In the genomic region with DNA sequence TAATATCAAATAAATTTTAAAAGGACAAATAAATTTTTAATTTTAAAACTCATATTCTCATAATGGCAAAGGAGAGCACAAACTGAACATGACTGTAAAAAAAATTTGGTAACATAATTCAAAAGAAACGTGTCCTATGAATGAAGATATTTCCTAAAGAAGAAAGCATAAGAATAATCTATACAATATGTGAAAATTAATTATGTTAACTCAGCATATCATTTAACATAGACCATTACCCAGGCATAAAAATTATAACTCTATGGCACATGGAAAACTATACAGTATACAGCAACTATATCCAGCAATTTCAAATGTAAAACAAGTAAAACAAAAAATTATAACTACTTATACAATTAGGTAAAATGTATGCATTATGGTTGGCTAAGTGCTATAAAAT, we compare ENCODE assay signal across 22 cellular contexts.
DNase-seq lines count a peak whose midpoint lies in the region; ATAC-seq, FAIRE-seq and TF ChIP-seq lines count a peak whose summit lies in the region.
"Had no signal": no experiment of that assay in that cellular context is flagged by ENCODE, and none has a peak within 500 bp of the region (broad histone marks: within the 10 kb centered on the region; RNA-seq: fewer than 3 reads in every experiment).

No MANE protein-coding gene starts in this region.

- H3K56ac ChIP-seq in IMR-90 (ENCODE audit: extremely low read depth, insufficient read depth, low read length): no peak overlapping the region

- no peak for TF ChIP-seq EP300 in A549 (IDR thresholded peaks at IDR 0.05)

- POLR2A ChIA-PET in A549 (lab: Yijun Ruan, JAX) (no interaction called here), IMR-90 (lab: Charles Lee; ENCODE audit: unreplicated experiment) (no interaction called here)

- no peak overlapping the region for H4K91ac ChIP-seq in IMR-90 (ENCODE audit: insufficient read depth, low read depth, low read length)

- no peaks in the 10 kb centered on the region for H3F3A ChIP-seq in GM23338 (replicated peaks; ENCODE audit: low read depth)

- FAIRE-seq in A549 (lab: Jason Lieb, UNC) (no peak), frontal cortex (lab: Jason Lieb, UNC) (peak; percentile 89)
- FAIRE-seq: D721Med, GM12892, H1 had no signal

- no peaks in the 10 kb centered on the region for H3K27me3 Mint-ChIP-seq in GM23338 (ENCODE audit: insufficient read depth, low read depth, poor library complexity)

- no peak overlapping the region for H3K4me3 ChIP-seq in A549
- no peak overlapping the region for H3K4me3 ChIP-seq in IMR-90 (ENCODE audit: insufficient read depth, low read depth, low read length)
- no peak overlapping the region for H3K4me3 ChIP-seq in left ventricle myocardium inferior
- H3K4me3 ChIP-seq in GM23338: no peak overlapping the region
- H3K4me3 ChIP-seq: BLaER1 treated with 17β-estradiol and CSF1 and Interleukin-3, amounts not matched to agents 10 nM and 100 nM had no signal

- no peak for TF ChIP-seq CTCF in A549 (IDR thresholded peaks at IDR 0.05)
- no peak for TF ChIP-seq CTCF in IMR-90 (conservative IDR thresholded peaks at IDR 0.05; ENCODE audit: low read depth, low read length)
- no peak for TF ChIP-seq CTCF in left ventricle myocardium inferior (IDR thresholded peaks at IDR 0.05; ENCODE audit: borderline replicate concordance)
- no peak for TF ChIP-seq CTCF in GM23338 (conservative IDR thresholded peaks at IDR 0.05; ENCODE audit: low read depth in 2 of 2)

- H3K9me3 ChIP-seq in A549: no peaks in the 10 kb centered on the region
- H3K9me3 ChIP-seq in IMR-90 (ENCODE audit: control insufficient read depth, insufficient read depth, low read length): no peaks in the 10 kb centered on the region
- no peaks in the 10 kb centered on the region for H3K9me3 ChIP-seq in left ventricle myocardium inferior (replicated peaks)
- H3K9me3 ChIP-seq: BE2C had no signal

- intact Hi-C loops in IMR-90 (cut with micrococcal nuclease): no loop called here
- intact Hi-C loops in left ventricle myocardium inferior (cut with micrococcal nuclease): no loop called here

- H3K4me1 ChIP-seq in A549: no peaks in the 10 kb centered on the region
- no peaks in the 10 kb centered on the region for H3K4me1 ChIP-seq in IMR-90 (ENCODE audit: control insufficient read depth, insufficient read depth, low read length)
- H3K4me1 ChIP-seq in left ventricle myocardium inferior: no peaks in the 10 kb centered on the region
- H3K4me1 ChIP-seq in GM23338 (ENCODE audit: insufficient read depth): no peaks in the 10 kb centered on the region
- H3K4me1 ChIP-seq: BE2C; BLaER1 treated with 17β-estradiol and CSF1 and Interleukin-3, amounts not matched to agents 10 nM and 100 nM had no signal

- no peak overlapping the region for H3K14ac ChIP-seq in IMR-90 (replicated peaks; ENCODE audit: low read depth, low read length)

- H3K18ac ChIP-seq in IMR-90 (ENCODE audit: low read depth, low read length): no peak overlapping the region

- H3K9me2 ChIP-seq in GM23338 (ENCODE audit: insufficient read depth): peaks cover 11% of the 10 kb centered on the region

- H3K27ac Mint-ChIP-seq in GM23338: no peak overlapping the region
- H3K27ac Mint-ChIP-seq: CD14-positive monocyte; CD4-positive, alpha-beta T cell; CD8-positive, alpha-beta memory T cell had no signal

- DNase-seq in A549 (ENCODE audit: low read depth in 1 of 2, low spot score in 1 of 2) (no peak), IMR-90 (no peak), frontal cortex (ENCODE audit: low spot score in 2 of 2) (no peak), left ventricle myocardium inferior (no peak), GM23338 (ENCODE audit: low spot score) (no peak), middle frontal gyrus (ENCODE audit: extremely low spot score, low spot score) (no peak)
- DNase-seq: ACHN; AML-193; BE2C; CD4-positive, alpha-beta T cell; CD8-positive, alpha-beta memory T cell; DMS 273 treated with DMSO at 0.1 percent for 48 hours; DMS79; EL; GF-D8; H7; HCEC 1CT had no signal

- dilution Hi-C loops in IMR-90 (cut with HindIII; ENCODE audit: low sequenced_read_pairs, unreplicated experiment): no loop called here

- no peaks in the 10 kb centered on the region for H3K79me1 ChIP-seq in IMR-90 (ENCODE audit: low read depth in 1 of 2, low read length in 2 of 2)

- CTCF ChIA-PET in A549 (lab: Yijun Ruan, JAX) (no interaction called here), IMR-90 (lab: Yijun Ruan, JAX) (no interaction called here)

- H2BK15ac ChIP-seq in IMR-90 (ENCODE audit: low read depth, low read length): no peak overlapping the region

- no peaks in the 10 kb centered on the region for H3K79me2 ChIP-seq in GM23338 (replicated peaks; ENCODE audit: insufficient read depth)

- H4K8ac ChIP-seq in IMR-90 (ENCODE audit: low read depth in 2 of 2, low read length in 2 of 2): no peak overlapping the region

- H3K27ac ChIP-seq in A549 (no peak overlapping the region), IMR-90 (ENCODE audit: insufficient read depth, low read length) (no peak overlapping the region), left ventricle myocardium inferior (replicated peaks) (no peak overlapping the region), GM23338 (ENCODE audit: low read depth) (no peak overlapping the region)
- H3K27ac ChIP-seq: BLaER1 treated with 17β-estradiol and CSF1 and Interleukin-3, amounts not matched to agents 10 nM and 100 nM had no signal

- no peak overlapping the region for H2AK9ac ChIP-seq in IMR-90 (replicated peaks; ENCODE audit: low read depth, low read length, poor library complexity)

- H3K4ac ChIP-seq in IMR-90 (ENCODE audit: low read depth, low read length): no peak overlapping the region

- H2AK5ac ChIP-seq in IMR-90 (ENCODE audit: low read depth, low read length): no peak overlapping the region

- BruUV-seq in IMR-90 (replicated peaks; lab: Mats Ljungman, UMichigan): no TSS peak

- no peak overlapping the region for H3K9ac ChIP-seq in IMR-90 (ENCODE audit: low read depth, low read length)
- H3K9ac ChIP-seq: BLaER1 treated with 17β-estradiol and CSF1 and Interleukin-3, amounts not matched to agents 10 nM and 100 nM had no signal

- H2AFZ ChIP-seq in IMR-90 (replicated peaks; ENCODE audit: low read length, poor library complexity) (no peak overlapping the region), GM23338 (no peak overlapping the region)

- H3K36me3 Mint-ChIP-seq in GM23338 (ENCODE audit: low read depth): peaks cover 17% of the 10 kb centered on the region
- H3K36me3 Mint-ChIP-seq: CD14-positive monocyte; CD8-positive, alpha-beta memory T cell had no signal

- no peak for TF ChIP-seq RAD21 in A549 (conservative IDR thresholded peaks at IDR 0.05 in 1 of 2, IDR thresholded peaks at IDR 0.05 in 1 of 2)
- no peak for TF ChIP-seq RAD21 in IMR-90 (IDR thresholded peaks at IDR 0.05; ENCODE audit: low read length)

- H2BK20ac ChIP-seq in IMR-90 (ENCODE audit: low read depth, low read length): no peak overlapping the region

- H3K4me3 Mint-ChIP-seq in GM23338: no peak overlapping the region
- H3K4me3 Mint-ChIP-seq: CD14-positive monocyte; CD4-positive, alpha-beta T cell; CD8-positive, alpha-beta memory T cell had no signal

- no peaks in the 10 kb centered on the region for H3K27me3 ChIP-seq in IMR-90 (ENCODE audit: control insufficient read depth, insufficient read depth, low read length)
- H3K27me3 ChIP-seq in left ventricle myocardium inferior (ENCODE audit: low read depth): no peaks in the 10 kb centered on the region
- no peaks in the 10 kb centered on the region for H3K27me3 ChIP-seq in GM23338 (ENCODE audit: insufficient read depth)
- H3K27me3 ChIP-seq: BE2C; BLaER1 treated with 17β-estradiol and CSF1 and Interleukin-3, amounts not matched to agents 10 nM and 100 nM had no signal

- no peak overlapping the region for H2BK120ac ChIP-seq in IMR-90 (ENCODE audit: low read depth, low read length)

- no peak overlapping the region for H2BK5ac ChIP-seq in IMR-90 (ENCODE audit: low read depth, low read length, poor library complexity, severe bottlenecking)

- no peak for ATAC-seq in A549
- ATAC-seq in IMR-90 (ENCODE audit: low read depth): no peak
- ATAC-seq in GM23338: no peak

- no peaks in the 10 kb centered on the region for H3K36me3 ChIP-seq in IMR-90 (ENCODE audit: control insufficient read depth, insufficient read depth, low read length)
- no peaks in the 10 kb centered on the region for H3K36me3 ChIP-seq in left ventricle myocardium inferior
- H3K36me3 ChIP-seq in GM23338 (ENCODE audit: insufficient read depth): no peaks in the 10 kb centered on the region
- H3K36me3 ChIP-seq: BE2C; BLaER1 treated with 17β-estradiol and CSF1 and Interleukin-3, amounts not matched to agents 10 nM and 100 nM had no signal

- no peak overlapping the region for H4K5ac ChIP-seq in IMR-90 (ENCODE audit: low read depth, low read length)

- H4K20me1 ChIP-seq in IMR-90 (ENCODE audit: insufficient read depth, low read length) (no peaks in the 10 kb centered on the region), GM23338 (replicated peaks; ENCODE audit: insufficient read depth) (no peaks in the 10 kb centered on the region)
- H4K20me1 ChIP-seq: BLaER1 treated with 17β-estradiol and CSF1 and Interleukin-3, amounts not matched to agents 10 nM and 100 nM had no signal

- whole genome bisulfite sequencing in A549 (ENCODE audit: missing lambda C conversion rate): 5% methylated on average over 1 of the region's 1 CpG
- no CpG with 5 or more reads among the region's 1 CpG for whole genome bisulfite sequencing in IMR-90 (ENCODE audit: extremely low coverage in 2 of 2, insufficient read length in 1 of 2), 2 experiments

- TF ChIP-seq POLR2A in A549 (IDR thresholded peaks at IDR 0.05; ENCODE audit: low read length): no peak
- TF ChIP-seq POLR2A in IMR-90 (IDR thresholded peaks at IDR 0.05; ENCODE audit: low read depth, low read length): no peak

- in situ Hi-C loops in IMR-90 (cut with MboI; ENCODE audit: low sequenced_read_pairs): no loop called here

- H3K9me1 ChIP-seq in IMR-90 (ENCODE audit: insufficient read depth, low read length): no peaks in the 10 kb centered on the region

- no peak overlapping the region for H3K23ac ChIP-seq in IMR-90 (ENCODE audit: low read depth, low read length)

- H3K9me3 Mint-ChIP-seq in GM23338: peaks cover 20% of the 10 kb centered on the region
- H3K9me3 Mint-ChIP-seq: CD4-positive, alpha-beta T cell had no signal

- peaks cover 3% of the 10 kb centered on the region; the same call in 2 of the 3 replicates for H3K4me1 Mint-ChIP-seq in GM23338
- H3K4me1 Mint-ChIP-seq: CD14-positive monocyte; CD8-positive, alpha-beta memory T cell had no signal

- H3K4me2 ChIP-seq in A549: no peak overlapping the region
- H3K4me2 ChIP-seq in IMR-90 (ENCODE audit: low read depth, low read length): no peak overlapping the region
- H3K4me2 ChIP-seq in GM23338: no peak overlapping the region

TF ChIP-seq in A549, 52 proteins besides CTCF, POLR2A, EP300 and RAD21 (continues in another document):
- no peak for TF ChIP-seq CBX8 (IDR thresholded peaks at IDR 0.05)
- peak; percentile 39 for TF ChIP-seq MAFK (IDR thresholded peaks at IDR 0.05; ENCODE audit: partially characterized antibody)
- no peak for TF ChIP-seq HDAC2 (IDR thresholded peaks at IDR 0.05)

TF ChIP-seq in IMR-90, 13 proteins besides CTCF, POLR2A, EP300 and RAD21 (continues in another document):
- TF ChIP-seq MAFK (IDR thresholded peaks at IDR 0.05; ENCODE audit: low read depth, low read length): 0 out of 2 replicates have a peak, but pooled peaks have one; percentile 23

TF ChIP-seq in GM23338, 12 proteins besides CTCF, POLR2A, EP300 and RAD21 (continues in another document):
- TF ChIP-seq NANOG (IDR thresholded peaks at IDR 0.05; ENCODE audit: borderline replicate concordance) (no peak), JUNB (IDR thresholded peaks at IDR 0.05; ENCODE audit: unreplicated experiment) (no peak), POLR2AphosphoS5 (IDR thresholded peaks at IDR 0.05; ENCODE audit: low read depth) (no peak), ZNF114 (CRISPR knock-in tag; IDR thresholded peaks at IDR 0.05) (no peak)
